ENCODE assay signal across 24 cellular contexts in the genomic region with DNA sequence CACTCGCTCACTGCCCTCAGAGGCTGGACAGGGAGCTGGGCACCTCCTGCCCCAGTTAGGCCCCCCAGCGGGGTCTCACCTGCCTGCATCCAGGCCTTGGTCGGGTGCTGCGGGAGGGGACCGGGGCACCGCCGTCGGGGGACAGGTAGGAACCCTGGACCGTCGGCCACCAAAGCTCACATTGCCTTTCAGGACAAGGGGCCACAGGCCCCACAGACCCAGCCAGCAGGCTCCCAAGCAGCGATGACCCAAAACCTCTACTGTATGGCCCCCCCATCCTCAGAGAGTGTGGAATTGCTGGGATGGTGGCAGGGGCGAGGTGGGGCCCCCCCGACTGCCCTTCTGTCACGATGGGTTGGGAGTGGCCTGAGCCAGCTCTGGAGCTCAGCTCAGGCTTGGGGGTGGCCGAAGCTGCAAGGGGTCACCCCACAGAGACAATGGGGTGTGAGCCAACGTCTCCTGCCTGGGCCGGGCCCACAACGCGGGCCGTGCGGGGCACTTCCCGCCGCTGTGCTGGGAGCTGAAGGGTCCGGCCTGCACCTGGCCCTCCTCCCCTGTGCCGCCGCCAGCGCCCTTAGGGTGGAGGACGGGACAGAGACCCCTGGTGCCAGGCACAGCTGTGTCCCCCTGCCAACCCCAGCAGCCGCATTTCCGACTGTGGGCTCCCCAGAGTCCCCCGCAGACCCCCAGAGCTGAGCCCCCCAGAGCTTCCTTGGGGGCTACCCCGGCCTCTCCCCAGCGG. TPM values are rescaled to one million over a fixed set of nuclear protein-coding genes. Genes with fewer than 3 reads are reported as not detected.
DNase-seq lines count a peak whose midpoint lies in the region; ATAC-seq and TF ChIP-seq lines count a peak whose summit lies in the region.
"Had no signal": no experiment of that assay in that cellular context is flagged by ENCODE, and none has a peak within 500 bp of the region (broad histone marks: within the 10 kb centered on the region; RNA-seq: fewer than 3 reads in every experiment).

No MANE protein-coding gene starts in this region.

- CTCF ChIA-PET in GM10248 (lab: Yijun Ruan, JAX): interaction anchor here (1.4 to 1.7 kb wide), 3 partner anchors 9 to 136 kb away, joined by 4 to 5 read pairs (median 5); a partner anchor contains a TSS

- no peak overlapping the region for H3K9ac ChIP-seq in endodermal cell (ENCODE audit: extremely low read depth, low read length, poor library complexity, severe bottlenecking)

- H3K4me1 Mint-ChIP-seq in endodermal cell: no peaks in the 10 kb centered on the region
- H3K4me1 Mint-ChIP-seq: nephron had no signal

- no peaks in the 10 kb centered on the region for H3K27me3 Mint-ChIP-seq in endodermal cell (ENCODE audit: insufficient read depth)
- H3K27me3 Mint-ChIP-seq: activated CD8-positive, alpha-beta T cell treated with anti-CD3 and anti-CD28 coated beads for 36 hours; effector memory CD8-positive, alpha-beta T cell; T-helper 17 cell had no signal

- no peaks in the 10 kb centered on the region for H3K27me3 ChIP-seq in RWPE2 (ENCODE audit: insufficient read depth, poor library complexity, severe bottlenecking)
- H3K27me3 ChIP-seq in endodermal cell (ENCODE audit: control insufficient read depth, insufficient read depth, low read length, poor library complexity, severe bottlenecking): no peaks in the 10 kb centered on the region
- H3K27me3 ChIP-seq: foreskin keratinocyte had no signal

- no peak overlapping the region for H3K4me3 Mint-ChIP-seq in endodermal cell
- H3K4me3 Mint-ChIP-seq: activated CD8-positive, alpha-beta T cell treated with anti-CD3 and anti-CD28 coated beads for 36 hours; CD8-positive, alpha-beta T cell; effector memory CD8-positive, alpha-beta T cell; nephron; T-helper 17 cell had no signal

- H3K36me3 ChIP-seq in RWPE2 (ENCODE audit: low read depth): peaks cover 17% of the 10 kb centered on the region
- no peaks in the 10 kb centered on the region for H3K36me3 ChIP-seq in endodermal cell (ENCODE audit: control insufficient read depth, insufficient read depth, low read length)

- H3K4me3 ChIP-seq in RWPE2 (ENCODE audit: severe bottlenecking): no peak overlapping the region
- no peak overlapping the region for H3K4me3 ChIP-seq in endodermal cell (ENCODE audit: low read length)
- H3K4me3 ChIP-seq in retinal pigment epithelial cell (ENCODE audit: low read length): peak overlapping the region; percentile 14
- H3K4me3 ChIP-seq: coronary artery, SK-N-MC had no signal

- H3K27ac Mint-ChIP-seq in endodermal cell: no peak overlapping the region
- H3K27ac Mint-ChIP-seq: activated CD8-positive, alpha-beta T cell treated with anti-CD3 and anti-CD28 coated beads for 36 hours; CD8-positive, alpha-beta T cell; effector memory CD8-positive, alpha-beta T cell; nephron; T-helper 17 cell had no signal

- WGBS in endodermal cell (ENCODE audit: insufficient coverage in 1 of 2, insufficient read length in 1 of 2), 2 experiments: 93 to 95% methylated on average over 22 to 33 of the region's 33 CpGs

- peaks cover 20% of the 10 kb centered on the region for H3K9me3 Mint-ChIP-seq in endodermal cell
- H3K9me3 Mint-ChIP-seq: effector memory CD8-positive, alpha-beta T cell had no signal

- H3K9me3 ChIP-seq in RWPE2 (ENCODE audit: severe bottlenecking): peaks cover 5% of the 10 kb centered on the region
- H3K9me3 ChIP-seq in endodermal cell (ENCODE audit: control insufficient read depth, low read length): peaks cover 6% of the 10 kb centered on the region

- TF ChIP-seq CTCF in RWPE2 (IDR thresholded peaks at IDR 0.05; ENCODE audit: poor library complexity, severe bottlenecking): no peak
- no peak for TF ChIP-seq CTCF in endodermal cell (conservative IDR thresholded peaks at IDR 0.05)
- no peak for TF ChIP-seq CTCF in retinal pigment epithelial cell (conservative IDR thresholded peaks at IDR 0.05; ENCODE audit: low read depth, low read length)
- TF ChIP-seq CTCF in GM10248 (IDR thresholded peaks at IDR 0.05; ENCODE audit: control extremely low read depth, extremely low read depth, low read depth, missing control alignments): no peak

- no peak overlapping the region for H3K27ac ChIP-seq in RWPE2 (ENCODE audit: poor library complexity, severe bottlenecking)
- no peak overlapping the region for H3K27ac ChIP-seq in endodermal cell (ENCODE audit: low read depth, low read length)
- H3K27ac ChIP-seq: coronary artery, foreskin keratinocyte, SK-N-MC had no signal

- ATAC-seq in RWPE2 (ENCODE audit: low read depth) (no peak), GM18873 (IDR thresholded peaks at IDR 0.05; ENCODE audit: low FRiP score, unreplicated experiment) (no peak)
- ATAC-seq: activated CD8-positive, alpha-beta T cell treated with anti-CD3 and anti-CD28 coated beads for 36 hours; CD8-positive, alpha-beta T cell; effector memory CD8-positive, alpha-beta T cell; foreskin keratinocyte; T-helper 17 cell had no signal

- no peaks in the 10 kb centered on the region for H3K4me1 ChIP-seq in RWPE2 (ENCODE audit: insufficient read depth, poor library complexity, severe bottlenecking)
- H3K4me1 ChIP-seq in endodermal cell (ENCODE audit: control insufficient read depth, insufficient read depth, low read length): no peaks in the 10 kb centered on the region
- H3K4me1 ChIP-seq: foreskin keratinocyte had no signal

- POLR2A ChIA-PET in GM10248 (lab: Yijun Ruan, JAX): no interaction called here

- H3K36me3 Mint-ChIP-seq in endodermal cell (ENCODE audit: low read depth): peaks cover 13% of the 10 kb centered on the region

- DNase-seq in RWPE2 (ENCODE audit: low spot score) (peak; percentile 66), endodermal cell (peak; percentile 38), retinal pigment epithelial cell (ENCODE audit: low read depth) (no peak), GM10248 (ENCODE audit: extremely low spot score) (no peak), NCI-H187 (lab: John Stamatoyannopoulos, UW) (no peak)
- DNase-seq: activated CD4-positive, alpha-beta T cell treated with anti-CD3 and anti-CD28 coated beads for 1 hour; activated CD8-positive, alpha-beta T cell treated with anti-CD3 and anti-CD28 coated beads for 36 hours; CD8-positive, alpha-beta T cell; DMS 273 treated with DMSO at 0.1 percent for 48 hours; effector memory CD8-positive, alpha-beta T cell; foreskin keratinocyte; IMR-90; NCI-H1105; NCI-H2029; NCI-H226; NCI-H748 treated with DMSO at 0.1 percent for 48 hours; trophoblast cell had no signal

RNA-seq across cellular contexts. Expression of a gene that starts 0.5 kb away (rescaled TPM):
- not detected for total RNA-seq in endodermal cell
- not detected for polyA plus RNA-seq in endodermal cell (2013, experiment 1 of 2)
- not detected for polyA plus RNA-seq in endodermal cell (2013, experiment 2 of 2)
- total RNA-seq: activated CD8-positive, alpha-beta T cell treated with anti-CD3 and anti-CD28 coated beads for 36 hours; esophagus mucosa; foreskin keratinocyte; IMR-90; RPMI7951 had no signal
- polyA plus RNA-seq: foreskin keratinocyte, IMR-90 had no signal

RNA-seq across cellular contexts. Expression of a gene that starts 10.2 kb away (rescaled TPM):
- 10 to 100 TPM; 61.1 to 61.5 TPM for total RNA-seq in endodermal cell
- 63.0 TPM for polyA plus RNA-seq in endodermal cell (2013, experiment 1 of 2)
- 58.3 TPM for polyA plus RNA-seq in endodermal cell (2013, experiment 2 of 2)

RNA-seq across cellular contexts. Expression of a gene that starts 10.6 kb away (rescaled TPM):
- 10 to 100 TPM; 28.0 to 28.1 TPM for total RNA-seq in endodermal cell
- 56.0 TPM for polyA plus RNA-seq in endodermal cell (2013, experiment 1 of 2)
- polyA plus RNA-seq in endodermal cell (2013, experiment 2 of 2): 48.7 TPM

RNA-seq across cellular contexts. Expression of a gene that starts 20.1 kb away (rescaled TPM):
- 100 to 1,000 TPM; 137 to 164 TPM for total RNA-seq in endodermal cell
- 89.8 TPM for polyA plus RNA-seq in endodermal cell (2013, experiment 1 of 2)
- polyA plus RNA-seq in endodermal cell (2013, experiment 2 of 2): 83.0 TPM

RNA-seq across cellular contexts. Expression of a gene that starts 20.4 kb away (rescaled TPM):
- 10 to 100 TPM; 34.3 to 64.3 TPM for total RNA-seq in endodermal cell
- polyA plus RNA-seq in endodermal cell (2013, experiment 1 of 2): 10.6 TPM
- polyA plus RNA-seq in endodermal cell (2013, experiment 2 of 2): 8.8 TPM

Comparison
In these comparisons a context has a peak if more than half of its experiments do, and no peak if none do; other contexts are left out.
1. DNase-seq: peak in RWPE2 (single experiment) and endodermal cell (single experiment); none in retinal pigment epithelial cell (single experiment), GM10248 (single experiment) and NCI-H187 (0 of 2).